33 cellular contexts compared by ENCODE assay signal in the genomic region with DNA sequence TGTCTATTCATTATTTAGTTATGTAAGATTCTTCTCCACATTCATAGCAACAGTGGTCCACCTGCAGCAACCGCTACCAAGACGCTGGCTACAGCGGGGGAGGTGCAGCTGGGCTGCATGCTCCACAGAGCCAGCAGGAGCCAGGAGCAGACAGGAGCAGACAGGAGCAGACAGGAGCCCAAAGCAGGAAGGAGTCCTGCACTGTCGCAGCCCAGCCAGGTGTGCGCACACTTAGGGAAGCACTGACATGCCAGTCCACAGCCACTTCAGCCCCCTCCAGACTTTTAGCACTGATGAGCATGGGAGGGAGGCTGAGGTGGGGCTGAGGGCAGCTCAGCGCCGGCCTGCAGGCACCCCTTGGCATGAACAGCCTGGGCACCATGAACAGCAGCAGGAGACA.
"Had no signal": no experiment of that assay in that cellular context is flagged by ENCODE, and none has a peak within 500 bp of the region (broad histone marks: within the 10 kb centered on the region; RNA-seq: fewer than 3 reads in every experiment).

No MANE protein-coding gene starts in this region.

- H3K4me1 ChIP-seq: pancreas had no signal

- H3K4me3 ChIP-seq: heart right ventricle, pancreas, right atrium auricular region, smooth muscle cell, stomach, suprapubic skin, tibial nerve had no signal

- FAIRE-seq: astrocyte, pancreas, TTC549 had no signal

- DNase-seq: activated CD4-positive, alpha-beta memory T cell treated with anti-CD3 and anti-CD28 coated beads for 36 hours; activated CD4-positive, alpha-beta T cell treated with anti-CD3 and anti-CD28 coated beads, Interleukin-2, amount 10 ng/mL, durations not matched to agents 24 days and 14 days; activated CD8-positive, alpha-beta memory T cell treated with anti-CD3 and anti-CD28 coated beads, Interleukin-2, amount 50 U/mL, for 4 hours; activated gamma-delta T cell treated with Interleukin-2 at 50 U/mL for 16 hours; activated naive CD4-positive, alpha-beta T cell treated with anti-CD3 and anti-CD28 coated beads, Interleukin-2, amount 50 U/mL, for 16 hours; activated T-cell treated with anti-CD3 and anti-CD28 coated beads, Interleukin-2, amount 50 U/mL, for 24 hours; amniotic stem cell; brain microvascular endothelial cell; caudate nucleus; cortex of kidney; effector memory CD8-positive, alpha-beta T cell; foreskin fibroblast; heart right ventricle; left cardiac atrium; midbrain; naive thymus-derived CD4-positive, alpha-beta T cell; nucleus accumbens; pancreas; stimulated activated CD4-positive, alpha-beta T cell treated with anti-CD3 and anti-CD28 coated beads, Interleukin-1b, Interleukin-23, amount 100 ng/mL, for 48 hours; stimulated activated CD4-positive, alpha-beta T cell treated with anti-CD3 and anti-CD28 coated beads, Interleukin-4, amount 100 ng/mL, for 4 hours; stimulated activated CD8-positive, alpha-beta memory T cell treated with anti-CD3 and anti-CD28 coated beads, Interleukin-4, amount 100 ng/mL, for 48 hours; stomach; T-helper 9 cell had no signal

- H3K27ac ChIP-seq: brain microvascular endothelial cell, heart right ventricle, pancreas, right atrium auricular region, stomach, suprapubic skin, tibial nerve, VCaP had no signal

- H3K4me2 ChIP-seq: smooth muscle cell had no signal

- H3K36me3 ChIP-seq: brain microvascular endothelial cell, heart right ventricle, pancreas, right atrium auricular region, stomach, suprapubic skin had no signal

- ATAC-seq: activated CD4-positive, CD25-positive, alpha-beta regulatory T cell treated with anti-CD3 and anti-CD28 coated beads, Interleukin-2, amount 50 U/mL, for 24 hours; activated T-helper 17 cell treated with anti-CD3 and anti-CD28 coated beads, Interleukin-2, amount 50 U/mL, for 72 hours; effector memory CD8-positive, alpha-beta T cell; heart right ventricle; naive thymus-derived CD4-positive, alpha-beta T cell; stimulated activated memory B cell treated with anti-CD40 and anti-IgM and Interleukin-4, amounts not matched to agents 10 μg/mL and 1 μg/mL and 100 μg/mL, for 72 hours had no signal

- H3K9me3 ChIP-seq: pancreas, right atrium auricular region, stomach, suprapubic skin, tibial nerve had no signal

- H3K27me3 ChIP-seq: brain microvascular endothelial cell, heart right ventricle, pancreas, right atrium auricular region, stomach, suprapubic skin, tibial nerve had no signal
